11 cellular contexts compared by ENCODE assay signal in genomic region chr10:687583-688286, GRCh38. TPM values are rescaled to one million over a fixed set of nuclear protein-coding genes. Genes with fewer than 3 reads are reported as not detected.
DNase-seq lines count a peak whose midpoint lies in the region; ATAC-seq and TF ChIP-seq lines count a peak whose summit lies in the region.
"Had no signal": no experiment of that assay in that cellular context is flagged by ENCODE, and none has a peak within 500 bp of the region (broad histone marks: within the 10 kb centered on the region; RNA-seq: fewer than 3 reads in every experiment).

No MANE protein-coding gene starts in this region.

- H3K9ac ChIP-seq in iPS-15b (ENCODE audit: low read depth, low read length): peak overlapping the region; percentile 54

- H3K4me3 Mint-ChIP-seq in Calu3 (ENCODE audit: low read depth, unreplicated experiment) (peak overlapping the region; percentile 78), T-helper 17 cell (peak overlapping the region; percentile 55)
- no peak overlapping the region for H3K4me3 Mint-ChIP-seq in stimulated activated naive CD8-positive, alpha-beta T cell treated with anti-CD3 and anti-CD28 coated beads, Interleukin-15, amount 100 ng/mL, for 72 hours

- peaks cover 7% of the 10 kb centered on the region for H3K4me1 ChIP-seq in iPS-15b (ENCODE audit: control insufficient read depth, insufficient read depth, low read length)
- H3K4me1 ChIP-seq in sigmoid colon: peaks cover 0 to 64% (median 49%) of the 10 kb centered on the region in 4 donors

- ATAC-seq in T-helper 17 cell: no peak
- ATAC-seq in stimulated activated naive CD8-positive, alpha-beta T cell treated with anti-CD3 and anti-CD28 coated beads, Interleukin-15, amount 100 ng/mL, for 72 hours: no peak

- TF ChIP-seq POLR2A in sigmoid colon (IDR thresholded peaks at IDR 0.05): no peak
- no peak for TF ChIP-seq POLR2A in erythroblast (IDR thresholded peaks at IDR 0.05; ENCODE audit: low read length)

- no peaks in the 10 kb centered on the region for H3K9me3 ChIP-seq in T-helper 17 cell (ENCODE audit: control insufficient read depth, low read length, poor library complexity, severe bottlenecking)
- no peaks in the 10 kb centered on the region for H3K9me3 ChIP-seq in iPS-15b (ENCODE audit: control insufficient read depth, insufficient read depth, low read length)
- H3K9me3 ChIP-seq in sigmoid colon: no peaks in the 10 kb centered on the region

- DNase-seq in Calu3 (no peak), T-helper 17 cell (no peak), sigmoid colon (no peak), NCI-H2227 (lab: John Stamatoyannopoulos, UW; ENCODE audit: unreplicated experiment) (no peak), erythroblast (lab: John Stamatoyannopoulos, UW) (no peak)
- DNase-seq in activated CD4-positive, alpha-beta T cell treated with anti-CD3 and anti-CD28 coated beads for 48 hours: no peak
- no peak for DNase-seq in stimulated activated naive CD8-positive, alpha-beta T cell treated with anti-CD3 and anti-CD28 coated beads, Interleukin-15, amount 100 ng/mL, for 72 hours
- DNase-seq: T-helper 9 cell had no signal

- WGBS in sigmoid colon, 2 donors: 85 to 87% methylated on average over 19 of the region's 19 CpGs

- H3K27me3 ChIP-seq in iPS-15b (ENCODE audit: control insufficient read depth, insufficient read depth, low read length) (peaks cover 6% of the 10 kb centered on the region), sigmoid colon (no peaks in the 10 kb centered on the region)

- BruUV-seq in Calu3 (replicated peaks; lab: Mats Ljungman, UMichigan): no TSS peak

- TF ChIP-seq CTCF in Calu3 (IDR thresholded peaks at IDR 0.05; ENCODE audit: unreplicated experiment): no peak
- no peak for TF ChIP-seq CTCF in sigmoid colon (IDR thresholded peaks at IDR 0.05)

- H3K4me1 Mint-ChIP-seq in Calu3 (ENCODE audit: low read depth, unreplicated experiment) (peaks cover 8% of the 10 kb centered on the region), T-helper 17 cell (peaks cover 9% of the 10 kb centered on the region)
- H3K4me1 Mint-ChIP-seq in stimulated activated naive CD8-positive, alpha-beta T cell treated with anti-CD3 and anti-CD28 coated beads, Interleukin-15, amount 100 ng/mL, for 72 hours: peaks cover 10% of the 10 kb centered on the region

- H3K36me3 ChIP-seq in iPS-15b (ENCODE audit: control insufficient read depth, insufficient read depth, low read length) (peaks cover 2% of the 10 kb centered on the region), sigmoid colon (no peaks in the 10 kb centered on the region)

- H3K27ac Mint-ChIP-seq in Calu3 (ENCODE audit: unreplicated experiment) (no peak overlapping the region), T-helper 17 cell (no peak overlapping the region)
- no peak overlapping the region for H3K27ac Mint-ChIP-seq in stimulated activated naive CD8-positive, alpha-beta T cell treated with anti-CD3 and anti-CD28 coated beads, Interleukin-15, amount 100 ng/mL, for 72 hours
- H3K27ac Mint-ChIP-seq: activated T-helper 2 cell treated with anti-CD3 and anti-CD28 coated beads, Interferon-gamma antibody, Interleukin-2, Interleukin-4, amounts not matched to agents 10 μg/mL and 5 μg/mL and 100 μg/mL, durations not matched to agents 14 hours and 24 hours and 36 hours had no signal

- intact Hi-C loops in Calu3 (cut with micrococcal nuclease; ENCODE audit: unreplicated experiment): loop anchor here (1.0 kb wide), 1 partner anchor 176 kb away; no protein-coding TSS in a partner anchor
- intact Hi-C loops in sigmoid colon (cut with DNase I): loop anchor here (1.0 to 5.0 kb wide), 4 partner anchors 35 to 235 kb away; no protein-coding TSS in a partner anchor

- H3K4me3 ChIP-seq in iPS-15b (ENCODE audit: low read depth, low read length) (peak overlapping the region; percentile 65), sigmoid colon (peak overlapping the region; percentile 82 to 97 (median 90))

- H3K27ac ChIP-seq in sigmoid colon: peak overlapping the region; percentile 90 to 99 (median 98)
- H3K27ac ChIP-seq: epithelial cell of prostate had no signal

- CTCF ChIA-PET in Calu3 (lab: Charles Lee): no interaction called here

- TF ChIP-seq EP300 in sigmoid colon (IDR thresholded peaks at IDR 0.05): no peak

- H3K27me3 Mint-ChIP-seq in Calu3 (ENCODE audit: unreplicated experiment) (no peaks in the 10 kb centered on the region), T-helper 17 cell (peaks cover 56% of the 10 kb centered on the region)
- peaks cover 65% of the 10 kb centered on the region for H3K27me3 Mint-ChIP-seq in stimulated activated naive CD8-positive, alpha-beta T cell treated with anti-CD3 and anti-CD28 coated beads, Interleukin-15, amount 100 ng/mL, for 72 hours

- H3K36me3 Mint-ChIP-seq in Calu3 (ENCODE audit: insufficient read depth, unreplicated experiment) (peaks cover 31% of the 10 kb centered on the region), T-helper 17 cell (ENCODE audit: low read depth) (peaks cover 4% of the 10 kb centered on the region)

- H3K9me3 Mint-ChIP-seq in Calu3 (ENCODE audit: low read depth, unreplicated experiment): no peaks in the 10 kb centered on the region
- H3K9me3 Mint-ChIP-seq in stimulated activated naive CD8-positive, alpha-beta T cell treated with anti-CD3 and anti-CD28 coated beads, Interleukin-15, amount 100 ng/mL, for 72 hours: no peaks in the 10 kb centered on the region
- H3K9me3 Mint-ChIP-seq: activated T-helper 2 cell treated with anti-CD3 and anti-CD28 coated beads, Interferon-gamma antibody, Interleukin-2, Interleukin-4, amounts not matched to agents 10 μg/mL and 5 μg/mL and 100 μg/mL, durations not matched to agents 14 hours and 24 hours and 36 hours had no signal

RNA-seq across cellular contexts. Expression of gene DIP2C, which starts 1.7 kb away (rescaled TPM):
- total RNA-seq in Calu3 (2022) (11.0 and 13.2 TPM in 2 replicates), T-helper 17 cell (1 to 10 TPM; 4.1 to 6.0 TPM), sigmoid colon (10 to 100 TPM; 42.1 to 67.9 (median 50.3) TPM)
- polyA plus RNA-seq in sigmoid colon: 1 to 10 TPM; 1.8 to 5.5 (median 3.0) TPM

Comparison
In these comparisons a context has a peak if more than half of its experiments do, and no peak if none do; other contexts are left out.
1. H3K4me3 Mint-ChIP-seq: peak in Calu3 (single experiment) and T-helper 17 cell (single experiment); none in stimulated activated naive CD8-positive, alpha-beta T cell treated with anti-CD3 and anti-CD28 coated beads, Interleukin-15, amount 100 ng/mL, for 72 hours (0 of 2).